Comparison of ENCODE assay signal across 5 cellular contexts in the genomic region with DNA sequence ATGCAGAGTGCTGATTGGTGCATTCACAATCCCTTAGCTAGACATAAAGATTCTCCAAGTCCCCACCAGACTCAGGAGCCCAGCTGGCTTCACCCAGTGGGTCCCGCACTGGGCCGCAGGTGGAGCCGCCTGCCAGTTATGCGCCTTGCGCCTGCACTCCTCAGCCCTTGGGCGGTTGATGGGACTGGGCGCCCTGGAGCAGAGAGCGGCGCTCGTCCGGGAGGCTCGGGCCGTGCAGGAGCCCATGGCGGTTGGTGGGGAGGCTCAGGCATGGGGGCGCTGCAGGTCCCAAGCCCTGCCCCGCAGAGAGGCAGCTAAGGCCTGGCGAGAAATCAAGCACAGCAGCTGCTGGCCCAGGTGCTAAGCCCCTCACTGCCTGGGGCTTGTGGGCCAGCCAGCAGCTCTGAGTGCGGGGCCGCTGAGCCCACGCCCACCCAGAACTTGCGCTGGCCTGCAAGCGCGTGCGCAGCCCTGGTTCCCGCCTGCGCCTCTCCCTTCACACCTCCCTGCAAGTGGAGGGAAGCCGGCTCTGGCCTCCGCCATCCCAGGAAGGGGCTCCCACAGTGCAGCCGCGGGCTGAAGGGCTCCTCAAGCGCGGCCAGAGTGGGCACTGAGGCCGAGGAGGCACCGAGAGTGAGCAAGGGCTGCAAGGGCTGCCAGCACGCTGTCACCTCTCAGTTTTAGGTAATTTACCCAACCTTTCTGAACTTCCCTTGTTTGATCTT.
A peak's percentile ranks its signal among the peaks of the same experiment; 100 is the strongest.
DNase-seq lines count a peak whose midpoint lies in the region; ATAC-seq, FAIRE-seq and TF ChIP-seq lines count a peak whose summit lies in the region.
"Not testable (repeated sequence)": the region's sequence is repeated elsewhere in the genome, so short reads cannot be mapped to it uniquely, and the experiment has no call there.

No MANE protein-coding gene starts in this region.

- peak; percentile 7 for DNase-seq in activated gamma-delta T cell (lab: John Stamatoyannopoulos, UW)
- peak; percentile 55 for DNase-seq in kidney
- peak; percentile 67 for DNase-seq in posterior vena cava (ENCODE audit: low spot score)
- peak; percentile 12 for DNase-seq in testis
- DNase-seq in aorta: peak; percentile 29 to 62

- not testable (repeated sequence) for TF ChIP-seq CTCF in kidney (IDR thresholded peaks at IDR 0.05; ENCODE audit: borderline replicate concordance, extremely low read depth, insufficient read depth); testis (IDR thresholded peaks at IDR 0.05)

- intact Hi-C loops in kidney (cut with DNase I); posterior vena cava (cut with DNase I); testis (cut with DNase I; ENCODE audit: low total_unique reads); aorta (cut with DNase I): not testable (repeated sequence)

- not testable (repeated sequence) for H3K27me3 ChIP-seq in testis; aorta (ENCODE audit: control insufficient read depth in 1 of 2, insufficient read depth in 2 of 2, low read length in 1 of 2)

- H3K36me3 ChIP-seq in kidney (ENCODE audit: control insufficient read depth in 1 of 2, insufficient read depth in 2 of 2, low read length in 2 of 2); testis (ENCODE audit: low read depth, missing control alignments); aorta (ENCODE audit: control insufficient read depth in 1 of 2, insufficient read depth in 2 of 2, low read length in 1 of 2): not testable (repeated sequence)

- 68 to 81% methylated on average over 10 of the region's 35 CpGs for WGBS in testis, 2 donors
- 92 to 94% methylated on average over 35 of the region's 35 CpGs for WGBS in aorta, 2 donors

- FAIRE-seq in kidney (lab: Jason Lieb, UNC): not testable (repeated sequence)

- not testable (repeated sequence) for H3K4me1 ChIP-seq in kidney (ENCODE audit: control insufficient read depth in 1 of 2, insufficient read depth in 1 of 2, low read depth in 1 of 2, low read length in 2 of 2); testis; aorta (ENCODE audit: control insufficient read depth in 1 of 2, insufficient read depth in 2 of 2, low read length in 2 of 2)

- not testable (repeated sequence) for H3K4me3 ChIP-seq in kidney (ENCODE audit: low read length in 2 of 2); testis; aorta (ENCODE audit: low read length in 2 of 2)

- not testable (repeated sequence) for H3K9me3 ChIP-seq in kidney (ENCODE audit: control insufficient read depth in 1 of 2, low read length in 2 of 2); testis; aorta (ENCODE audit: control insufficient read depth, low read length)

- H3K27ac ChIP-seq in kidney (ENCODE audit: low read depth in 2 of 2, low read length in 2 of 2); testis; aorta (ENCODE audit: low read depth in 1 of 2, low read length in 2 of 2): not testable (repeated sequence)

- ATAC-seq in aorta (ENCODE audit: low FRiP score): not testable (repeated sequence)

- TF ChIP-seq POLR2A in testis (IDR thresholded peaks at IDR 0.05): not testable (repeated sequence)

- not testable (repeated sequence) for H3K9ac ChIP-seq in kidney (ENCODE audit: low read length in 2 of 2)

Comparison
In these comparisons a context has a peak if more than half of its experiments do, and no peak if none do; other contexts are left out.
1. DNase-seq: peak in every context shown above with its lines; median percentile 67 in posterior vena cava; 55 in kidney; 46 in aorta; 12 in testis; 7 in activated gamma-delta T cell.